8 cellular contexts compared by ENCODE assay signal in genomic region chr6:33983109-33983475, GRCh38.
DNase-seq lines count a peak whose midpoint lies in the region; ATAC-seq and TF ChIP-seq lines count a peak whose summit lies in the region.

No MANE protein-coding gene starts in this region.

- H3K4me2 ChIP-seq in SK-N-SH, result no peak overlapping the region

- CTCF ChIA-PET in SK-N-SH (lab: Yijun Ruan, JAX), result interaction anchor here (0.9 to 2.3 kb wide), 3 partner anchors 10 to 240 kb away, joined by 4 to 6 read pairs (median 5); no protein-coding TSS in a partner anchor

- DNase-seq in activated effector memory CD4-positive, alpha-beta T cell treated with anti-CD3 and anti-CD28 coated beads, Interleukin-2, amount 50 U/mL, for 16 hours, result peak; percentile 49
- no peak for DNase-seq in activated effector memory CD4-positive, alpha-beta T cell treated with Interleukin-2 at 50 U/mL for 16 hours
- DNase-seq in SK-N-SH, result peak; percentile 36
- peak; percentile 60 for DNase-seq in islet precursor cell
- peak; percentile 73 for DNase-seq in upper lobe of right lung
- DNase-seq in NCI-H82 treated with DMSO at 0.1 percent for 48 hours (lab: John Stamatoyannopoulos, UW; ENCODE audit: unreplicated experiment), result no peak
- DNase-seq in GM19238 (ENCODE audit: insufficient read length, low spot score), result no peak

- H3K27me3 ChIP-seq in SK-N-SH (ENCODE audit: insufficient read depth) (no peaks in the 10 kb centered on the region; the same call in 1 of the 2 replicates), upper lobe of right lung (no peaks in the 10 kb centered on the region)

- H3K4me1 ChIP-seq in SK-N-SH (ENCODE audit: control insufficient read depth in 1 of 2, insufficient read depth in 2 of 2, low read depth in 1 of 2, low read length in 1 of 2) (peaks cover 0 to 6% of the 10 kb centered on the region in 2 experiments; a peak in 1 of 4 replicates), upper lobe of right lung (no peaks in the 10 kb centered on the region)

- no peak overlapping the region for H3K27ac ChIP-seq in SK-N-SH (ENCODE audit: low read depth in 2 of 2, low read length in 1 of 2)
- H3K27ac ChIP-seq in upper lobe of right lung, result no peak overlapping the region

- H3K36me3 ChIP-seq in SK-N-SH (replicated peaks in 1 of 2; ENCODE audit: control insufficient read depth in 1 of 2, insufficient read depth in 2 of 2, low read length in 1 of 2) (no peaks in the 10 kb centered on the region), upper lobe of right lung (no peaks in the 10 kb centered on the region)

- no peak for TF ChIP-seq RAD21 in SK-N-SH (IDR thresholded peaks at IDR 0.05; ENCODE audit: low read length)

- no peak overlapping the region for H3K4me3 ChIP-seq in SK-N-SH (ENCODE audit: low read depth in 2 of 2, low read length in 1 of 2)
- H3K4me3 ChIP-seq in upper lobe of right lung, result no peak overlapping the region

- intact Hi-C loops in upper lobe of right lung (cut with DNase I), result no loop called here

- TF ChIP-seq CTCF in SK-N-SH (IDR thresholded peaks at IDR 0.05), result no peak
- TF ChIP-seq CTCF in upper lobe of right lung (IDR thresholded peaks at IDR 0.05), result no peak

- no peaks in the 10 kb centered on the region for H3K9me3 ChIP-seq in SK-N-SH
- no peaks in the 10 kb centered on the region for H3K9me3 ChIP-seq in upper lobe of right lung

- no peak for TF ChIP-seq EP300 in SK-N-SH (IDR thresholded peaks at IDR 0.05; ENCODE audit: borderline replicate concordance in 1 of 2, low read depth in 1 of 2, low read length in 1 of 2)

- H4K20me1 ChIP-seq in SK-N-SH (ENCODE audit: insufficient read depth), result no peaks in the 10 kb centered on the region

- ATAC-seq in upper lobe of right lung, result peak; percentile 85
- no peak for ATAC-seq in HG03135 (IDR thresholded peaks at IDR 0.05; ENCODE audit: unreplicated experiment)

- H3K79me2 ChIP-seq in SK-N-SH (ENCODE audit: insufficient read depth), result no peaks in the 10 kb centered on the region

- no peak overlapping the region for H2AFZ ChIP-seq in SK-N-SH (ENCODE audit: low read depth)

- POLR2A ChIA-PET in SK-N-SH (lab: Yijun Ruan, JAX), result no interaction called here

- no peak overlapping the region for H3K9ac ChIP-seq in SK-N-SH

- no peaks in the 10 kb centered on the region for H3F3A ChIP-seq in SK-N-SH (replicated peaks; ENCODE audit: insufficient read depth)

- H3K9me2 ChIP-seq in SK-N-SH, result no peaks in the 10 kb centered on the region

- 65% methylated on average over 10 of the region's 10 CpGs for WGBS in SK-N-SH (ENCODE audit: low lambda C conversion rate)

TF ChIP-seq in SK-N-SH, 30 proteins besides CTCF, POLR2A, EP300 and RAD21:
- TF ChIP-seq REST (IDR thresholded peaks at IDR 0.05; ENCODE audit: low read depth, low read length), result peak; percentile 83
- TF ChIP-seq, protein P1, sequence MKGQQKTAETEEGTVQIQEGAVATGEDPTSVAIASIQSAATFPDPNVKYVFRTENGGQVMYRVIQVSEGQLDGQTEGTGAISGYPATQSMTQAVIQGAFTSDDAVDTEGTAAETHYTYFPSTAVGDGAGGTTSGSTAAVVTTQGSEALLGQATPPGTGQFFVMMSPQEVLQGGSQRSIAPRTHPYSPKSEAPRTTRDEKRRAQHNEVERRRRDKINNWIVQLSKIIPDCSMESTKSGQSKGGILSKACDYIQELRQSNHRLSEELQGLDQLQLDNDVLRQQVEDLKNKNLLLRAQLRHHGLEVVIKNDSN (IDR thresholded peaks at IDR 0.05; ENCODE audit: borderline replicate concordance, low read depth), result no peak
TF ChIP-seq in SK-N-SH: peak in this region for 1.

Comparison
In these comparisons a context has a peak if more than half of its experiments do, and no peak if none do; other contexts are left out.
1. DNase-seq: peak in activated effector memory CD4-positive, alpha-beta T cell treated with anti-CD3 and anti-CD28 coated beads, Interleukin-2, amount 50 U/mL, for 16 hours (single experiment), SK-N-SH (single experiment), islet precursor cell (single experiment) and upper lobe of right lung (single experiment); none in activated effector memory CD4-positive, alpha-beta T cell treated with Interleukin-2 at 50 U/mL for 16 hours (single experiment), NCI-H82 treated with DMSO at 0.1 percent for 48 hours (single experiment) and GM19238 (single experiment).